Comparison of ENCODE assay signal across 9 cellular contexts in the genomic region with DNA sequence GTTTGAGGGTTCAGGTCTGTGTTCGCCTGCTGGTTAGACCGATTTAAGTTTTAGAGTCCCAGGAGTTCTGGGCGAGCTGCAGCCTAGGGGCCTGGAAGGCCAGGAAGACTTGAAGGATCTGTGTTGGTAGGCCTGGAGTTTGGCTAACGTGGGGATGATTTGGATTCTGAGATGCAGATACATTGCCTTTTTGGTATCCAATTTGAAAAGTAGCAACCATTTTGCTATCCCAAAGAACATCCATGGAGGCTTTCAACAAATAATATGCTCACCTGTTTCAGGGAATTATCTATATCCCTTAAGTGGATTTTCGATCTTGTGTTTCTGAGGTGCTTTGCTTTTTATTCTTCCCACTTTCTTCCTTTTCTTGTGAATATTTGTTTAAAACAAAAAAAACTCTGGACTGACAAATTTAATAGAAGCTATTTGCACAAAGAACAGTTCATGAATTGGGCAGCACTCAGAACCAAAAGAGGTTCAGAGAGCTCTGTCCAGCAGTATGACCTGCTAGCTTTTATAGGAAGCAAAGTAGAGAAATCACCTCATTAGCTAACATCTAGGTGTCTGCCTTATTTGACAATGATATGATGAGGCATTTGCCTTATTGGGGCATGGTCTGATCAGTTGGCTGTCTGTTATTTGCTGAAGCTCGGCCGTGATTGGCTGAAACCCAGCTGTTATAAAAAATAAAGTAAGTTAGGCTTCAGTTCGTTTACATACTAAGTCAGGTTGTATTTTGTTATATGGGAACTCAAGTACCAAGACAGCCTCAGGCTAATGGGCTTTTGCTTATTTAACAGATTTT. TPM values are rescaled to one million over a fixed set of nuclear protein-coding genes. Genes with fewer than 3 reads are reported as not detected.
A peak's percentile ranks its signal among the peaks of the same experiment; 100 is the strongest.
DNase-seq lines count a peak whose midpoint lies in the region; ATAC-seq and TF ChIP-seq lines count a peak whose summit lies in the region.
"Had no signal": no experiment of that assay in that cellular context is flagged by ENCODE, and none has a peak within 500 bp of the region (broad histone marks: within the 10 kb centered on the region; RNA-seq: fewer than 3 reads in every experiment).

No MANE protein-coding gene starts in this region.

- H3K27me3 ChIP-seq in layer of hippocampus (ENCODE audit: control insufficient read depth, insufficient read depth, low read length) (no peaks in the 10 kb centered on the region), thyroid gland (no peaks in the 10 kb centered on the region)

- TF ChIP-seq CTCF in thyroid gland (IDR thresholded peaks at IDR 0.05), result no peak

- ATAC-seq in activated CD8-positive, alpha-beta memory T cell treated with anti-CD3 and anti-CD28 coated beads, Interleukin-2, amount 10 ng/mL, durations not matched to agents 7 days and 5 days, result no peak
- no peak for ATAC-seq in activated naive CD8-positive, alpha-beta T cell treated with anti-CD3 and anti-CD28 coated beads, Interleukin-2, amount 10 ng/mL, durations not matched to agents 7 days and 5 days (ENCODE audit: low read depth)

- no peaks in the 10 kb centered on the region for H3K9me3 ChIP-seq in thyroid gland

- CTCF ChIA-PET in activated CD8-positive, alpha-beta memory T cell treated with anti-CD3 and anti-CD28 coated beads, Interleukin-2, amount 10 ng/mL, durations not matched to agents 7 days and 5 days (lab: Charles Lee), result interaction anchor here (1.0 to 9.7 kb wide), 11 partner anchors 10 to 296 kb away, joined by 3 to 156 read pairs (median 5); a partner anchor contains a TSS

- intact Hi-C loops in thyroid gland (cut with DNase I), result loop anchor here (5.0 kb wide), 1 partner anchor 57 kb away; a partner anchor contains a TSS

- H3K9me3 Mint-ChIP-seq in activated CD8-positive, alpha-beta memory T cell treated with anti-CD3 and anti-CD28 coated beads, Interleukin-2, amount 10 ng/mL, durations not matched to agents 7 days and 5 days (ENCODE audit: low read depth), result no peaks in the 10 kb centered on the region
- H3K9me3 Mint-ChIP-seq in activated naive CD8-positive, alpha-beta T cell treated with anti-CD3 and anti-CD28 coated beads, Interleukin-2, amount 10 ng/mL, durations not matched to agents 7 days and 5 days, result no peaks in the 10 kb centered on the region

- peak overlapping the region; percentile 94 for H3K4me3 Mint-ChIP-seq in activated CD8-positive, alpha-beta memory T cell treated with anti-CD3 and anti-CD28 coated beads, Interleukin-2, amount 10 ng/mL, durations not matched to agents 7 days and 5 days
- peak overlapping the region; percentile 97 for H3K4me3 Mint-ChIP-seq in activated naive CD8-positive, alpha-beta T cell treated with anti-CD3 and anti-CD28 coated beads, Interleukin-2, amount 10 ng/mL, durations not matched to agents 7 days and 5 days

- H3K36me3 ChIP-seq in thyroid gland, result no peaks in the 10 kb centered on the region

- DNase-seq in activated CD8-positive, alpha-beta memory T cell treated with anti-CD3 and anti-CD28 coated beads, Interleukin-2, amount 10 ng/mL, durations not matched to agents 7 days and 5 days, result no peak
- DNase-seq in activated CD8-positive, alpha-beta memory T cell treated with anti-CD3 and anti-CD28 coated beads for 24 hours, result no peak
- DNase-seq in activated naive CD8-positive, alpha-beta T cell treated with anti-CD3 and anti-CD28 coated beads, Interleukin-2, amount 10 ng/mL, durations not matched to agents 7 days and 5 days, result no peak
- no peak for DNase-seq in thyroid gland
- DNase-seq in inferior parietal cortex (ENCODE audit: extremely low spot score), result no peak
- DNase-seq in cerebellum (ENCODE audit: low spot score), result no peak
- DNase-seq in HUDEP-2 (lab: John Stamatoyannopoulos, UW; ENCODE audit: unreplicated experiment in 76 of 76), result no peak

- peak in 1 of 2 donors; percentile 14 for TF ChIP-seq POLR2A in thyroid gland (IDR thresholded peaks at IDR 0.05)

- peaks cover 35% of the 10 kb centered on the region for H3K36me3 Mint-ChIP-seq in activated CD8-positive, alpha-beta memory T cell treated with anti-CD3 and anti-CD28 coated beads, Interleukin-2, amount 10 ng/mL, durations not matched to agents 7 days and 5 days
- peaks cover 30% of the 10 kb centered on the region for H3K36me3 Mint-ChIP-seq in activated naive CD8-positive, alpha-beta T cell treated with anti-CD3 and anti-CD28 coated beads, Interleukin-2, amount 10 ng/mL, durations not matched to agents 7 days and 5 days

- peaks cover 44% of the 10 kb centered on the region for H3K4me1 Mint-ChIP-seq in activated CD8-positive, alpha-beta memory T cell treated with anti-CD3 and anti-CD28 coated beads, Interleukin-2, amount 10 ng/mL, durations not matched to agents 7 days and 5 days
- peaks cover 38% of the 10 kb centered on the region for H3K4me1 Mint-ChIP-seq in activated naive CD8-positive, alpha-beta T cell treated with anti-CD3 and anti-CD28 coated beads, Interleukin-2, amount 10 ng/mL, durations not matched to agents 7 days and 5 days

- peaks cover 24 to 32% of the 10 kb centered on the region in 2 donors for H3K4me1 ChIP-seq in thyroid gland

- 59 to 63% methylated on average over 8 of the region's 8 CpGs for WGBS in thyroid gland, 2 donors

- H3K27ac ChIP-seq in layer of hippocampus (ENCODE audit: low read depth, low read length) (peak overlapping the region; percentile 88), thyroid gland (peak overlapping the region; percentile 64 to 86 (median 84))

- H3K27me3 Mint-ChIP-seq in activated CD8-positive, alpha-beta memory T cell treated with anti-CD3 and anti-CD28 coated beads, Interleukin-2, amount 10 ng/mL, durations not matched to agents 7 days and 5 days, result peaks cover 3% of the 10 kb centered on the region
- no peaks in the 10 kb centered on the region for H3K27me3 Mint-ChIP-seq in activated naive CD8-positive, alpha-beta T cell treated with anti-CD3 and anti-CD28 coated beads, Interleukin-2, amount 10 ng/mL, durations not matched to agents 7 days and 5 days

- peak overlapping the region; percentile 97 for H3K27ac Mint-ChIP-seq in activated CD8-positive, alpha-beta memory T cell treated with anti-CD3 and anti-CD28 coated beads, Interleukin-2, amount 10 ng/mL, durations not matched to agents 7 days and 5 days
- peak overlapping the region; percentile 96 for H3K27ac Mint-ChIP-seq in activated naive CD8-positive, alpha-beta T cell treated with anti-CD3 and anti-CD28 coated beads, Interleukin-2, amount 10 ng/mL, durations not matched to agents 7 days and 5 days

- POLR2A ChIA-PET in activated naive CD8-positive, alpha-beta T cell treated with anti-CD3 and anti-CD28 coated beads, Interleukin-2, amount 10 ng/mL, durations not matched to agents 7 days and 5 days (lab: Charles Lee), result interaction anchor here (0.6 to 2.6 kb wide), 18 partner anchors 9 to 447 kb away, joined by 3 to 16 read pairs (median 4); a partner anchor contains a TSS

- peak overlapping the region in 2 of 3 donors; percentile 82 to 89 for H3K4me3 ChIP-seq in thyroid gland (replicated peaks in 1 of 3)

RNA-seq across cellular contexts. Expression of a gene that starts 0.7 kb away (rescaled TPM):
- 10 to 100 TPM; 26.4 to 26.7 TPM for total RNA-seq in activated CD8-positive, alpha-beta memory T cell treated with anti-CD3 and anti-CD28 coated beads, Interleukin-2, amount 10 ng/mL, durations not matched to agents 7 days and 5 days
- total RNA-seq in activated naive CD8-positive, alpha-beta T cell treated with anti-CD3 and anti-CD28 coated beads, Interleukin-2, amount 10 ng/mL, durations not matched to agents 7 days and 5 days, result 10 to 100 TPM; 41.2 to 42.2 TPM
- total RNA-seq in thyroid gland (10 to 100 TPM; 39.7 to 78.1 (median 59.3) TPM), cerebellum (20.7 TPM)

RNA-seq across cellular contexts. Expression of a gene that starts 9.4 kb away (rescaled TPM):
- not detected for total RNA-seq in activated CD8-positive, alpha-beta memory T cell treated with anti-CD3 and anti-CD28 coated beads, Interleukin-2, amount 10 ng/mL, durations not matched to agents 7 days and 5 days
- not detected for total RNA-seq in activated naive CD8-positive, alpha-beta T cell treated with anti-CD3 and anti-CD28 coated beads, Interleukin-2, amount 10 ng/mL, durations not matched to agents 7 days and 5 days
- not detected for total RNA-seq in thyroid gland
- not detected for total RNA-seq in cerebellum

RNA-seq across cellular contexts. Expression of a gene that starts 43.2 kb away (rescaled TPM):
- total RNA-seq in activated CD8-positive, alpha-beta memory T cell treated with anti-CD3 and anti-CD28 coated beads, Interleukin-2, amount 10 ng/mL, durations not matched to agents 7 days and 5 days, result under 1 TPM in 1 of 2 experiments, not detected in 1; 0.47 TPM
- under 1 TPM; 0.47 to 0.57 TPM for total RNA-seq in activated naive CD8-positive, alpha-beta T cell treated with anti-CD3 and anti-CD28 coated beads, Interleukin-2, amount 10 ng/mL, durations not matched to agents 7 days and 5 days
- total RNA-seq in thyroid gland, result 1 to 10 TPM in 1 of 4 donors, under 1 TPM in 1, not detected in 2; 0.45 to 1.2 TPM
- total RNA-seq in cerebellum, result 0.27 TPM

RNA-seq across cellular contexts. Expression of a gene that starts 55.8 kb away (rescaled TPM):
- not detected for total RNA-seq in activated CD8-positive, alpha-beta memory T cell treated with anti-CD3 and anti-CD28 coated beads, Interleukin-2, amount 10 ng/mL, durations not matched to agents 7 days and 5 days
- total RNA-seq in activated naive CD8-positive, alpha-beta T cell treated with anti-CD3 and anti-CD28 coated beads, Interleukin-2, amount 10 ng/mL, durations not matched to agents 7 days and 5 days, result not detected
- total RNA-seq in thyroid gland, result 1 to 10 TPM in 3 of 4 donors, not detected in 1; 1.6 to 3.5 (median 3.1) TPM
- total RNA-seq in cerebellum, result 0.27 TPM
- total RNA-seq: T-helper 2 cell treated with Interferon-gamma antibody and Interleukin-4, amounts not matched to agents 100 ng/mL and 5 ng/mL, for 36 hours had no signal
